19 cellular contexts compared by ENCODE assay signal in the genomic region with DNA sequence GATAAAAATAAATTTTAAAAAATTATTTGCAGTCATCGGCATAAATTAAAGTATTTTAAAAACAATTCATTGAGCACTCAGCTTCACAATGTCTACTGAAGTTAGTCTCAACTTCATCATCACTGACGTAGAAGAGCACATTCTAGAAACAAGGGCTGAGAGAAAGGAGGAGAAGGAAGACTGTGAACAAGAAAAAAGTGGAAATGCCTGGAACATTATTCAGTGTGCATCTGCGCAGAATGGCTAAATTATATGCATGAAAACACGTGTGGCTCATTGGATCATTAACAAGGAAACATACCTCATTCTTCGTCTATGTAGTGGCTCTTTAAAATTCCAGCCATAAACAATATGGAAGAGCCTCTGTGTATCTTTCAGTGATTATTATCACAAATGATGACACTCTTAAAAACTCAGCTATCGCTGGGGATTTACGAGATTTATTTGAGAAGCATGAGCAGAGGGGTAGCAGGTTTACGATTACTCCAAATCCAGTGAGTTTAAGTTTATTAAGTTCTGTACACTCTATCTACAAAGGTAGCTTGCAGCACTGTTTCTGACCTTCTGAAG.
"Had no signal": no experiment of that assay in that cellular context is flagged by ENCODE, and none has a peak within 500 bp of the region (broad histone marks: within the 10 kb centered on the region; RNA-seq: fewer than 3 reads in every experiment).

No MANE protein-coding gene starts in this region.

- H3K27ac ChIP-seq: neural progenitor cell, sigmoid colon, thoracic aorta, upper lobe of left lung had no signal

- ATAC-seq: activated CD4-positive, CD25-positive, alpha-beta regulatory T cell treated with anti-CD3 and anti-CD28 coated beads, Interleukin-2, amount 50 U/mL, for 24 hours; left cardiac atrium; stimulated activated naive B cell treated with anti-CD40 and anti-IgM and Interleukin-4, amounts not matched to agents 10 μg/mL and 1 μg/mL and 100 μg/mL, for 72 hours had no signal

- H3K4me1 Mint-ChIP-seq: activated CD4-positive, alpha-beta memory T cell treated with anti-CD3 and anti-CD28 coated beads, Interleukin-2, amount 10 ng/mL, durations not matched to agents 7 days and 5 days; activated CD4-positive, alpha-beta T cell treated with anti-CD3 and anti-CD28 coated beads, Interleukin-2, amount 10 ng/mL, durations not matched to agents 24 days and 14 days; activated naive CD4-positive, alpha-beta T cell treated with anti-CD3 and anti-CD28 coated beads, Interleukin-2, amount 10 ng/mL, durations not matched to agents 7 days and 5 days; naive B cell; neural progenitor cell; stimulated activated naive B cell treated with anti-CD40 and anti-IgM and Interleukin-4, amounts not matched to agents 10 μg/mL and 1 μg/mL and 100 μg/mL, for 72 hours had no signal

- H3K4me3 Mint-ChIP-seq: activated CD4-positive, alpha-beta memory T cell treated with anti-CD3 and anti-CD28 coated beads, Interleukin-2, amount 10 ng/mL, durations not matched to agents 7 days and 5 days; activated CD4-positive, alpha-beta T cell treated with anti-CD3 and anti-CD28 coated beads, Interleukin-2, amount 10 ng/mL, durations not matched to agents 24 days and 14 days; activated naive CD4-positive, alpha-beta T cell treated with anti-CD3 and anti-CD28 coated beads, Interleukin-2, amount 10 ng/mL, durations not matched to agents 7 days and 5 days; dendritic cell treated with granulocyte-macrophage colony-stimulating factor and Interleukin-4, amounts not matched to agents 40 ng/mL and 50 ng/mL, for 4 days; naive B cell; neural progenitor cell; stimulated activated naive B cell treated with anti-CD40 and anti-IgM and Interleukin-4, amounts not matched to agents 10 μg/mL and 1 μg/mL and 100 μg/mL, for 72 hours had no signal

- DNase-seq: activated CD4-positive, alpha-beta memory T cell treated with anti-CD3 and anti-CD28 coated beads, Interleukin-2, amount 10 ng/mL, durations not matched to agents 7 days and 5 days; activated CD4-positive, alpha-beta T cell treated with anti-CD3 and anti-CD28 coated beads, Interleukin-2, amount 10 ng/mL, durations not matched to agents 24 days and 14 days; activated effector memory CD4-positive, alpha-beta T cell treated with anti-CD3 and anti-CD28 coated beads, Interleukin-2, amount 50 U/mL, for 16 hours; activated naive CD4-positive, alpha-beta T cell treated with anti-CD3 and anti-CD28 coated beads, Interleukin-2, amount 10 ng/mL, durations not matched to agents 7 days and 5 days; effector CD8-positive, alpha-beta T cell; erythroblast; left cardiac atrium; naive B cell; retina; sigmoid colon; stimulated activated CD4-positive, alpha-beta T cell treated with anti-CD3 and anti-CD28 coated beads, Interleukin-2, amount 100 ng/mL, for 48 hours; stimulated activated CD8-positive, alpha-beta memory T cell treated with anti-CD3 and anti-CD28 coated beads, Interleukin-4, amount 100 ng/mL, for 48 hours; stimulated activated naive B cell treated with anti-CD40 and anti-IgM and Interleukin-4, amounts not matched to agents 10 μg/mL and 1 μg/mL and 100 μg/mL, for 72 hours; upper lobe of left lung had no signal

- H3K27me3 ChIP-seq: neural progenitor cell, sigmoid colon, upper lobe of left lung had no signal

- H3K36me3 Mint-ChIP-seq: activated naive CD4-positive, alpha-beta T cell treated with anti-CD3 and anti-CD28 coated beads, Interleukin-2, amount 10 ng/mL, durations not matched to agents 7 days and 5 days; naive B cell; neural progenitor cell; stimulated activated naive B cell treated with anti-CD40 and anti-IgM and Interleukin-4, amounts not matched to agents 10 μg/mL and 1 μg/mL and 100 μg/mL, for 72 hours had no signal

- H3K9me3 ChIP-seq: sigmoid colon, thoracic aorta, upper lobe of left lung had no signal

- H3K9me3 Mint-ChIP-seq: activated CD4-positive, alpha-beta T cell treated with anti-CD3 and anti-CD28 coated beads, Interleukin-2, amount 10 ng/mL, durations not matched to agents 24 days and 14 days; activated naive CD4-positive, alpha-beta T cell treated with anti-CD3 and anti-CD28 coated beads, Interleukin-2, amount 10 ng/mL, durations not matched to agents 7 days and 5 days; neural progenitor cell had no signal

- H3K36me3 ChIP-seq: neural progenitor cell, sigmoid colon, thoracic aorta, upper lobe of left lung had no signal

- H3K4me3 ChIP-seq: neural progenitor cell, sigmoid colon, thoracic aorta, upper lobe of left lung had no signal

- H3K27ac Mint-ChIP-seq: activated CD4-positive, alpha-beta memory T cell treated with anti-CD3 and anti-CD28 coated beads, Interleukin-2, amount 10 ng/mL, durations not matched to agents 7 days and 5 days; activated CD4-positive, alpha-beta T cell treated with anti-CD3 and anti-CD28 coated beads, Interleukin-2, amount 10 ng/mL, durations not matched to agents 24 days and 14 days; activated naive CD4-positive, alpha-beta T cell treated with anti-CD3 and anti-CD28 coated beads, Interleukin-2, amount 10 ng/mL, durations not matched to agents 7 days and 5 days; dendritic cell treated with granulocyte-macrophage colony-stimulating factor and Interleukin-4, amounts not matched to agents 40 ng/mL and 50 ng/mL, for 4 days; naive B cell; neural progenitor cell; progenitor cell of endocrine pancreas; stimulated activated naive B cell treated with anti-CD40 and anti-IgM and Interleukin-4, amounts not matched to agents 10 μg/mL and 1 μg/mL and 100 μg/mL, for 72 hours had no signal

- H3K27me3 Mint-ChIP-seq: activated CD4-positive, alpha-beta memory T cell treated with anti-CD3 and anti-CD28 coated beads, Interleukin-2, amount 10 ng/mL, durations not matched to agents 7 days and 5 days; activated CD4-positive, alpha-beta T cell treated with anti-CD3 and anti-CD28 coated beads, Interleukin-2, amount 10 ng/mL, durations not matched to agents 24 days and 14 days; activated naive CD4-positive, alpha-beta T cell treated with anti-CD3 and anti-CD28 coated beads, Interleukin-2, amount 10 ng/mL, durations not matched to agents 7 days and 5 days; dendritic cell treated with granulocyte-macrophage colony-stimulating factor and Interleukin-4, amounts not matched to agents 40 ng/mL and 50 ng/mL, for 4 days; naive B cell; progenitor cell of endocrine pancreas; stimulated activated naive B cell treated with anti-CD40 and anti-IgM and Interleukin-4, amounts not matched to agents 10 μg/mL and 1 μg/mL and 100 μg/mL, for 72 hours had no signal
